In genomic region chr1:51298322-51298705, GRCh38 we compare ENCODE assay signal across 17 cellular contexts.
"Had no signal": no experiment of that assay in that cellular context is flagged by ENCODE, and none has a peak within 500 bp of the region (broad histone marks: within the 10 kb centered on the region; RNA-seq: fewer than 3 reads in every experiment).

No MANE protein-coding gene starts in this region.

- DNase-seq: activated CD4-positive, alpha-beta T cell treated with anti-CD3 and anti-CD28 coated beads, Interleukin-2, amount 50 U/mL, for 48 hours; activated T-cell treated with anti-CD3 and anti-CD28 coated beads, Interleukin-2, amount 50 U/mL, for 24 hours; amygdala; central memory CD4-positive, alpha-beta T cell; effector memory CD4-positive, alpha-beta T cell; foreskin melanocyte; head of caudate nucleus; left cardiac atrium; retina; stimulated activated CD4-positive, alpha-beta T cell treated with anti-CD3 and anti-CD28 coated beads, Interleukin-12 subunit alpha, Interleukin-12 subunit beta, amount 100 ng/mL, for 4 hours; stimulated activated CD4-positive, alpha-beta T cell treated with anti-CD3 and anti-CD28 coated beads, Interleukin-2, amount 100 ng/mL, for 24 hours; stimulated activated naive CD4-positive, alpha-beta T cell treated with Interleukin-2 at 50 U/mL for 16 hours; SW 1271; T-helper 9 cell had no signal

- H3K36me3 Mint-ChIP-seq: activated naive CD4-positive, alpha-beta T cell treated with anti-CD3 and anti-CD28 coated beads, Interleukin-2, amount 50 U/mL, for 24 hours; brain had no signal

- H3K27ac Mint-ChIP-seq: activated T-cell treated with anti-CD3 and anti-CD28 coated beads, Interleukin-2, amount 50 U/mL, for 24 hours had no signal

- H3K9me3 Mint-ChIP-seq: activated naive CD4-positive, alpha-beta T cell treated with anti-CD3 and anti-CD28 coated beads, Interleukin-2, amount 50 U/mL, for 24 hours; activated T-cell treated with anti-CD3 and anti-CD28 coated beads, Interleukin-2, amount 50 U/mL, for 24 hours; brain had no signal

- H3K27me3 Mint-ChIP-seq: activated naive CD4-positive, alpha-beta T cell treated with anti-CD3 and anti-CD28 coated beads, Interleukin-2, amount 50 U/mL, for 24 hours; activated T-cell treated with anti-CD3 and anti-CD28 coated beads, Interleukin-2, amount 50 U/mL, for 24 hours had no signal

- ATAC-seq: activated CD4-positive, CD25-positive, alpha-beta regulatory T cell treated with anti-CD3 and anti-CD28 coated beads, Interleukin-2, amount 50 U/mL, for 24 hours had no signal
